ENCODE assay signal across 17 cellular contexts in the genomic region with DNA sequence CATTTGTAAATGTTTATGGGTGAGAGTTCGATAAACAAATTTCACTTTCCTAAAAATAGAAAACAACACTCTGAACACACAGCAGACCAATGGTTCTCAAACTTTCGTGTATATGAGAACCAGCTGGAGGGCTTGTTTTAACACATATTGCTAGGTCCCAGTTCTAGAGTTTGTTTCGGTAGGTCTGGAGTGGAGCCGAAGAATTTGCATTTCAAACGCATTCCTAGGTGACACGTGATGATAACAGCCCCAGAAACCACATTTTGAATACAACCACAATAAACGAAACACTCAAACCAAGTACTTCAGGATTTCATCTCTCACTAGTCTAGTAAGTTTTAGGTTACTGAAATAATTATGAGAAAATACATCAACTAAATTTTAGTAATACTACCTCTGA.
"Had no signal": no experiment of that assay in that cellular context is flagged by ENCODE, and none has a peak within 500 bp of the region (broad histone marks: within the 10 kb centered on the region; RNA-seq: fewer than 3 reads in every experiment).

No MANE protein-coding gene starts in this region.

- H3K4me3 ChIP-seq: breast epithelium, left lung, mucosa of descending colon had no signal

- ATAC-seq: activated CD8-positive, alpha-beta T cell treated with anti-CD3 and anti-CD28 coated beads for 36 hours; left lung; mucosa of descending colon; naive thymus-derived CD8-positive, alpha-beta T cell; stimulated activated effector memory CD8-positive, alpha-beta T cell treated with anti-CD3 and anti-CD28 coated beads, Interleukin-12 subunit alpha, Interleukin-12 subunit beta, amount 100 ng/mL, for 72 hours had no signal

- H3K9me3 Mint-ChIP-seq: activated CD8-positive, alpha-beta T cell treated with anti-CD3 and anti-CD28 coated beads for 36 hours; activated naive CD8-positive, alpha-beta T cell treated with anti-CD3 and anti-CD28 coated beads for 36 hours; naive thymus-derived CD8-positive, alpha-beta T cell; stimulated activated effector memory CD8-positive, alpha-beta T cell treated with anti-CD3 and anti-CD28 coated beads, Interleukin-12 subunit alpha, Interleukin-12 subunit beta, amount 100 ng/mL, for 72 hours had no signal

- H3K27ac ChIP-seq: breast epithelium, epithelial cell of prostate, left lung, neutrophil, parathyroid adenoma had no signal

- H3K27ac Mint-ChIP-seq: activated CD8-positive, alpha-beta T cell treated with anti-CD3 and anti-CD28 coated beads for 36 hours; activated naive CD8-positive, alpha-beta T cell treated with anti-CD3 and anti-CD28 coated beads for 36 hours; stimulated activated effector memory CD8-positive, alpha-beta T cell treated with anti-CD3 and anti-CD28 coated beads, Interleukin-12 subunit alpha, Interleukin-12 subunit beta, amount 100 ng/mL, for 72 hours had no signal

- H3K27me3 Mint-ChIP-seq: activated CD8-positive, alpha-beta T cell treated with anti-CD3 and anti-CD28 coated beads for 36 hours; activated naive CD8-positive, alpha-beta T cell treated with anti-CD3 and anti-CD28 coated beads for 36 hours; naive thymus-derived CD8-positive, alpha-beta T cell had no signal

- DNase-seq: activated CD4-positive, alpha-beta T cell treated with anti-CD3 and anti-CD28 coated beads for 48 hours; activated CD8-positive, alpha-beta memory T cell treated with anti-CD3 and anti-CD28 coated beads, Interleukin-2, amount 50 U/mL, for 4 hours; activated CD8-positive, alpha-beta T cell treated with anti-CD3 and anti-CD28 coated beads for 36 hours; activated naive CD8-positive, alpha-beta T cell treated with anti-CD3 and anti-CD28 coated beads for 36 hours; hippocampal formation; kidney; left lung; mammary epithelial cell; mucosa of descending colon; naive thymus-derived CD8-positive, alpha-beta T cell; stimulated activated CD4-positive, alpha-beta T cell treated with anti-CD3 and anti-CD28 coated beads, Interleukin-12 subunit alpha, Interleukin-12 subunit beta, amount 100 ng/mL, for 4 hours; stimulated activated CD4-positive, alpha-beta T cell treated with anti-CD3 and anti-CD28 coated beads, Interleukin-2, amount 100 ng/mL, for 24 hours had no signal

- H3K4me3 Mint-ChIP-seq: activated CD8-positive, alpha-beta T cell treated with anti-CD3 and anti-CD28 coated beads for 36 hours; activated naive CD8-positive, alpha-beta T cell treated with anti-CD3 and anti-CD28 coated beads for 36 hours; naive thymus-derived CD8-positive, alpha-beta T cell; stimulated activated effector memory CD8-positive, alpha-beta T cell treated with anti-CD3 and anti-CD28 coated beads, Interleukin-12 subunit alpha, Interleukin-12 subunit beta, amount 100 ng/mL, for 72 hours had no signal
